In the genomic region with DNA sequence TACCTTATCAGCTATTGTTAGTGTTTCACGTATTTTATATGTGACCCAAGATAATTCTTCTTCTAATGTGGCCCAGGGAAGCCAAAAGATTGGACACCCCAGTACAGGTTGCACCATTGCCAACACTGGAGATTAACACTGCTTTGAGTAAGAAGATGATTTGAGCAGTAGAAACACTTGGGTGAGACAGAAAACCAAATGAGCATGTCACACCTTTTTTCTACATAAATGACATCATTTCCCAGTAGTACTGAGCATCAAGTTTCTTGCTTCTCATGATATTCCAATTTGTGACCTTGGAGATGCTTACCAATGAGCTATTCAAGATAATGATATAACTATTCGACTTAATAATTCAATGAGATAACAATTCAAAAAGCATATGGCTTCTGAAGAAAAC, we compare ENCODE assay signal across 3 cellular contexts.
TF ChIP-seq lines count a peak whose summit lies in the region.

No MANE protein-coding gene starts in this region.

TF ChIP-seq in HepG2, 621 proteins besides CTCF, POLR2A, EP300 and RAD21:
- TF ChIP-seq ATF7 (IDR thresholded peaks at IDR 0.05) (peak; percentile 44; the same call in 1 of the 2 replicates), ATF7 (CRISPR knock-in tag; IDR thresholded peaks at IDR 0.05) (no peak), ZNF784 (CRISPR knock-in tag; IDR thresholded peaks at IDR 0.05; ENCODE audit: borderline replicate concordance) (no peak), TP53 (CRISPR knock-in tag; conservative IDR thresholded peaks at IDR 0.05) (no peak), SP5 (CRISPR knock-in tag; IDR thresholded peaks at IDR 0.05; ENCODE audit: borderline replicate concordance, low read depth) (no peak)

TF ChIP-seq in HEK293, 187 proteins besides CTCF, POLR2A, EP300 and RAD21:
- TF ChIP-seq, protein P1, sequence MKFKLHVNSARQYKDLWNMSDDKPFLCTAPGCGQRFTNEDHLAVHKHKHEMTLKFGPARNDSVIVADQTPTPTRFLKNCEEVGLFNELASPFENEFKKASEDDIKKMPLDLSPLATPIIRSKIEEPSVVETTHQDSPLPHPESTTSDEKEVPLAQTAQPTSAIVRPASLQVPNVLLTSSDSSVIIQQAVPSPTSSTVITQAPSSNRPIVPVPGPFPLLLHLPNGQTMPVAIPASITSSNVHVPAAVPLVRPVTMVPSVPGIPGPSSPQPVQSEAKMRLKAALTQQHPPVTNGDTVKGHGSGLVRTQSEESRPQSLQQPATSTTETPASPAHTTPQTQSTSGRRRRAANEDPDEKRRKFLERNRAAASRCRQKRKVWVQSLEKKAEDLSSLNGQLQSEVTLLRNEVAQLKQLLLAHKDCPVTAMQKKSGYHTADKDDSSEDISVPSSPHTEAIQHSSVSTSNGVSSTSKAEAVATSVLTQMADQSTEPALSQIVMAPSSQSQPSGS (tag by site-specific recombination; IDR thresholded peaks at IDR 0.05; ENCODE audit: low read depth), result 0 out of 2 replicates have a peak, but pooled peaks have one; percentile 30
- no peak for TF ChIP-seq ZNF830 (tag by site-specific recombination; IDR thresholded peaks at IDR 0.05; ENCODE audit: low read depth)

TF ChIP-seq in GM12878, 131 proteins besides CTCF, POLR2A, EP300 and RAD21:
- TF ChIP-seq RBBP5 (conservative IDR thresholded peaks at IDR 0.05) (no peak), HCFC1 (IDR thresholded peaks at IDR 0.05; ENCODE audit: low read length) (no peak), CHD2 (IDR thresholded peaks at IDR 0.05; ENCODE audit: borderline replicate concordance, low read depth, low read length) (no peak), ATF7 (IDR thresholded peaks at IDR 0.05; ENCODE audit: low read depth) (peak; percentile 79)
